10 cellular contexts compared by ENCODE assay signal in genomic region chr5:67160985-67161384, GRCh38. TPM values are rescaled to one million over a fixed set of nuclear protein-coding genes. Genes with fewer than 3 reads are reported as not detected.
A peak's percentile ranks its signal among the peaks of the same experiment; 100 is the strongest.
DNase-seq lines count a peak whose midpoint lies in the region; ATAC-seq and TF ChIP-seq lines count a peak whose summit lies in the region.
"Had no signal": no experiment of that assay in that cellular context is flagged by ENCODE, and none has a peak within 500 bp of the region (broad histone marks: within the 10 kb centered on the region; RNA-seq: fewer than 3 reads in every experiment).

No MANE protein-coding gene starts in this region.

- no peaks in the 10 kb centered on the region for H3K9me3 ChIP-seq in lower lobe of right lung

- H3K4me1 Mint-ChIP-seq in activated naive CD8-positive, alpha-beta T cell treated with anti-CD3 and anti-CD28 coated beads, Interleukin-2, amount 10 ng/mL, durations not matched to agents 7 days and 5 days, result peaks cover 51% of the 10 kb centered on the region

- intact Hi-C loops in lower lobe of right lung (cut with DNase I), result no loop called here

- H3K36me3 Mint-ChIP-seq in activated naive CD8-positive, alpha-beta T cell treated with anti-CD3 and anti-CD28 coated beads, Interleukin-2, amount 10 ng/mL, durations not matched to agents 7 days and 5 days, result peaks cover 39% of the 10 kb centered on the region

- DNase-seq in AG10803 (ENCODE audit: low read depth) (peak; percentile 80), LoVo (ENCODE audit: low spot score) (peak; percentile 76), lower lobe of right lung (no peak), GOT3 (lab: John Stamatoyannopoulos, UW) (no peak), NCI-H1048 (lab: John Stamatoyannopoulos, UW) (no peak), NCI-H2227 (lab: John Stamatoyannopoulos, UW; ENCODE audit: unreplicated experiment) (no peak), NCI-H1930 (lab: John Stamatoyannopoulos, UW) (no peak)
- DNase-seq in activated naive CD8-positive, alpha-beta T cell treated with anti-CD3 and anti-CD28 coated beads, Interleukin-2, amount 10 ng/mL, durations not matched to agents 7 days and 5 days, result no peak
- DNase-seq: NK-92 treated with Interleukin-12 subunit alpha and Interleukin-12 subunit beta, amount 100 ng/mL, for 24 hours had no signal

- POLR2A ChIA-PET in activated naive CD8-positive, alpha-beta T cell treated with anti-CD3 and anti-CD28 coated beads, Interleukin-2, amount 10 ng/mL, durations not matched to agents 7 days and 5 days (lab: Charles Lee), result interaction anchor here (11.1 kb wide), 1 partner anchor 43 kb away, joined by 341 read pairs; no protein-coding TSS in a partner anchor

- H3K4me3 ChIP-seq in AG10803 (ENCODE audit: low read length) (no peak overlapping the region), lower lobe of right lung (no peak overlapping the region)

- no peak for ATAC-seq in activated naive CD8-positive, alpha-beta T cell treated with anti-CD3 and anti-CD28 coated beads, Interleukin-2, amount 10 ng/mL, durations not matched to agents 7 days and 5 days (ENCODE audit: low read depth)
- peak in 1 of 2 donors; percentile 52 for ATAC-seq in lower lobe of right lung

- H3K36me3 ChIP-seq in lower lobe of right lung, result peaks cover 76% of the 10 kb centered on the region

- peak overlapping the region; percentile 2 for H3K27ac ChIP-seq in lower lobe of right lung

- no peaks in the 10 kb centered on the region for H3K27me3 Mint-ChIP-seq in activated naive CD8-positive, alpha-beta T cell treated with anti-CD3 and anti-CD28 coated beads, Interleukin-2, amount 10 ng/mL, durations not matched to agents 7 days and 5 days

- H3K27me3 ChIP-seq in lower lobe of right lung (ENCODE audit: low read depth), result no peaks in the 10 kb centered on the region

- TF ChIP-seq CTCF in AG10803 (conservative IDR thresholded peaks at IDR 0.05; ENCODE audit: low read length), result no peak
- TF ChIP-seq CTCF in lower lobe of right lung (IDR thresholded peaks at IDR 0.05), result no peak

- H3K9me3 Mint-ChIP-seq in activated naive CD8-positive, alpha-beta T cell treated with anti-CD3 and anti-CD28 coated beads, Interleukin-2, amount 10 ng/mL, durations not matched to agents 7 days and 5 days, result no peaks in the 10 kb centered on the region
- H3K9me3 Mint-ChIP-seq: neural crest cell had no signal

- H3K4me3 Mint-ChIP-seq in activated naive CD8-positive, alpha-beta T cell treated with anti-CD3 and anti-CD28 coated beads, Interleukin-2, amount 10 ng/mL, durations not matched to agents 7 days and 5 days, result peak overlapping the region; percentile 35
- H3K4me3 Mint-ChIP-seq: neural crest cell had no signal

- peaks cover 5% of the 10 kb centered on the region for H3K4me1 ChIP-seq in lower lobe of right lung

- peak overlapping the region; percentile 55 for H3K27ac Mint-ChIP-seq in activated naive CD8-positive, alpha-beta T cell treated with anti-CD3 and anti-CD28 coated beads, Interleukin-2, amount 10 ng/mL, durations not matched to agents 7 days and 5 days

RNA-seq across cellular contexts. Expression of gene CD180, which starts 35.6 kb away (rescaled TPM):
- under 1 TPM; 0.57 to 0.69 TPM for total RNA-seq in activated naive CD8-positive, alpha-beta T cell treated with anti-CD3 and anti-CD28 coated beads, Interleukin-2, amount 10 ng/mL, durations not matched to agents 7 days and 5 days
- 4.9 TPM for total RNA-seq in lower lobe of right lung
- total RNA-seq: neural crest cell had no signal

Comparison
In these comparisons a context has a peak if more than half of its experiments do, and no peak if none do; other contexts are left out.
1. DNase-seq: peak in AG10803 (single experiment) and LoVo (single experiment); none in activated naive CD8-positive, alpha-beta T cell treated with anti-CD3 and anti-CD28 coated beads, Interleukin-2, amount 10 ng/mL, durations not matched to agents 7 days and 5 days (single experiment), lower lobe of right lung (single experiment), GOT3 (single experiment), NCI-H1048 (single experiment), NCI-H2227 (single experiment) and NCI-H1930 (0 of 2).